ENCODE assay signal across 21 cellular contexts in the genomic region with DNA sequence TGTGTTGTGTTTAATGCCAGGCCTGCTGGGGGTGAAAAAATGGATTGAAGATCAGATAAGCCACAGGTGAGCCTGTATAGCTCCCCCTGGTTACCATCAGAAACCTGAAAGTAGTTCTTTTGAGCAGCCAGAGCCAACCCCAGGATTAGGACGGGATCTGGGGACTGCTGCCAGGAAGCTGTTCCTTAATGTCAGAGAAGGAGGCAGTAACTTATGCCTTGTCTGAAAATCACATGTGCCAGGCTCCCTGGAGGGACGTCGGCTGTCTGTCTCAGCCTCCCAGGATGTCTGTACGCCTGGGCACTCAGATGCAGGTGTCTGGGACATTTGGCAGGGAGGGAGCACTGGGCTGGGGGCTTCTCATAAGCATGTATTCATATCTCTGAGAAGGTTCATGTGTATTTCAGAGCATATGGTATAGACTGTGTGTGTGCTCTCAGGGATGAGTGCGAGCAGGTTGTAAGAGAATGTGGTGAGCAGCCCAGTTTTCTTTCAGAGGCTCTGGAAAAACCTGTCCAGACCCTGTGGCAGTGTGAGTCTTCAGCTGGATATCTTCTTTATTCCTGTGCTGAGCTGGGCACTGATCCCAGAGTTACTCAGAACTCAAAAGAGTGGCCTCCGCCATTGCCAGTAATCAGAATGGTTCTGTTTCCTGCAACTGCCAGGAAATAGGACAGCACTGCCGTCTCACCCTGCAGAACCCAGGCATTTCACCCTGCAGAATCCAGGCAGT. TPM values are rescaled to one million over a fixed set of nuclear protein-coding genes. Genes with fewer than 3 reads are reported as not detected.
A peak's percentile ranks its signal among the peaks of the same experiment; 100 is the strongest.
DNase-seq lines count a peak whose midpoint lies in the region; ATAC-seq and TF ChIP-seq lines count a peak whose summit lies in the region.
"Had no signal": no experiment of that assay in that cellular context is flagged by ENCODE, and none has a peak within 500 bp of the region (broad histone marks: within the 10 kb centered on the region; RNA-seq: fewer than 3 reads in every experiment).

No MANE protein-coding gene starts in this region.

- CTCF ChIA-PET in activated CD8-positive, alpha-beta memory T cell treated with anti-CD3 and anti-CD28 coated beads, Interleukin-2, amount 10 ng/mL, durations not matched to agents 7 days and 5 days (lab: Charles Lee), result no interaction called here

- 35% methylated on average over 7 of the region's 7 CpGs for WGBS in right cardiac atrium

- H3K27ac ChIP-seq in dorsolateral prefrontal cortex, result peak overlapping the region in 31 of 59 donors; percentile 8 to 85 (median 51)
- H3K27ac ChIP-seq in right cardiac atrium (ENCODE audit: low read length), result no peak overlapping the region
- H3K27ac ChIP-seq: A549 had no signal

- H3K27me3 ChIP-seq in dorsolateral prefrontal cortex (peaks cover 0 to 40% (median 12%) of the 10 kb centered on the region in 45 donors), right cardiac atrium (ENCODE audit: control insufficient read depth, insufficient read depth) (no peaks in the 10 kb centered on the region)

- no peaks in the 10 kb centered on the region for H3K36me3 Mint-ChIP-seq in activated CD8-positive, alpha-beta memory T cell treated with anti-CD3 and anti-CD28 coated beads, Interleukin-2, amount 10 ng/mL, durations not matched to agents 7 days and 5 days

- no peaks in the 10 kb centered on the region for H3K9me3 ChIP-seq in right cardiac atrium (ENCODE audit: control insufficient read depth, low read length)
- H3K9me3 ChIP-seq: A549 had no signal

- peaks cover 49% of the 10 kb centered on the region for H3K27me3 Mint-ChIP-seq in activated CD8-positive, alpha-beta memory T cell treated with anti-CD3 and anti-CD28 coated beads, Interleukin-2, amount 10 ng/mL, durations not matched to agents 7 days and 5 days

- H3K4me3 ChIP-seq in dorsolateral prefrontal cortex (peak overlapping the region in 40 of 59 donors; percentile 0 to 68 (median 52)), right cardiac atrium (ENCODE audit: low read length) (no peak overlapping the region)
- H3K4me3 ChIP-seq: A549 had no signal

- ATAC-seq in Right ventricle myocardium inferior (peak; percentile 21), right cardiac atrium (peak in 1 of 2 donors; percentile 17), GM18511 (IDR thresholded peaks at IDR 0.05; ENCODE audit: unreplicated experiment) (no peak), HG03175 (IDR thresholded peaks at IDR 0.05; ENCODE audit: unreplicated experiment) (no peak)
- ATAC-seq in activated CD8-positive, alpha-beta memory T cell treated with anti-CD3 and anti-CD28 coated beads, Interleukin-2, amount 10 ng/mL, durations not matched to agents 7 days and 5 days, result no peak
- ATAC-seq: A549; activated CD4-positive, CD25-positive, alpha-beta regulatory T cell treated with anti-CD3 and anti-CD28 coated beads, Interleukin-2, amount 50 U/mL, for 24 hours had no signal

- intact Hi-C loops in Right ventricle myocardium inferior (cut with DNase I), result no loop called here
- intact Hi-C loops in cardiac septum (cut with DNase I), result no loop called here
- intact Hi-C loops in dorsolateral prefrontal cortex (cut with DNase I), result no loop called here
- intact Hi-C loops in right cardiac atrium (cut with DNase I), result no loop called here

- H3K4me1 Mint-ChIP-seq in activated CD8-positive, alpha-beta memory T cell treated with anti-CD3 and anti-CD28 coated beads, Interleukin-2, amount 10 ng/mL, durations not matched to agents 7 days and 5 days, result peaks cover 4% of the 10 kb centered on the region

- no peak overlapping the region for H3K4me3 Mint-ChIP-seq in activated CD8-positive, alpha-beta memory T cell treated with anti-CD3 and anti-CD28 coated beads, Interleukin-2, amount 10 ng/mL, durations not matched to agents 7 days and 5 days
- H3K4me3 Mint-ChIP-seq: stimulated activated naive CD8-positive, alpha-beta T cell treated with anti-CD3 and anti-CD28 coated beads, Interleukin-15, Interleukin-2, amounts not matched to agents 100 ng/mL and 50 ng/mL, for 24 hours had no signal

- no peak for TF ChIP-seq CTCF in dorsolateral prefrontal cortex (IDR thresholded peaks at IDR 0.05 in 54 of 56, conservative IDR thresholded peaks at IDR 0.05 in 2 of 56; ENCODE audit: low read depth in 1 of 56, partially characterized antibody in 56 of 56)

- H3K27ac Mint-ChIP-seq in activated CD8-positive, alpha-beta memory T cell treated with anti-CD3 and anti-CD28 coated beads, Interleukin-2, amount 10 ng/mL, durations not matched to agents 7 days and 5 days, result no peak overlapping the region
- H3K27ac Mint-ChIP-seq: stimulated activated naive CD8-positive, alpha-beta T cell treated with anti-CD3 and anti-CD28 coated beads, Interleukin-15, Interleukin-2, amounts not matched to agents 100 ng/mL and 50 ng/mL, for 24 hours had no signal

- H3K4me1 ChIP-seq in right cardiac atrium (ENCODE audit: control insufficient read depth, insufficient read depth, low read length), result peaks cover 8% of the 10 kb centered on the region

- no peak for DNase-seq in Right ventricle myocardium inferior (ENCODE audit: missing footprints)
- DNase-seq in cardiac septum (ENCODE audit: low spot score), result no peak
- peak in 6 of 10 donors; percentile 36 to 69 (median 46) for DNase-seq in dorsolateral prefrontal cortex
- DNase-seq in right cardiac atrium, result peak in 2 of 3 donors; percentile 55 to 61
- DNase-seq in activated CD4-positive, alpha-beta T cell treated with anti-CD3 and anti-CD28 coated beads for 4 hours, result no peak
- DNase-seq in activated CD8-positive, alpha-beta memory T cell treated with anti-CD3 and anti-CD28 coated beads, Interleukin-2, amount 10 ng/mL, durations not matched to agents 7 days and 5 days, result no peak
- DNase-seq: activated gamma-delta T cell treated with Interleukin-2 at 50 U/mL for 16 hours, GOT3, kidney, NCI-H1417, NCI-H2227 treated with DMSO at 0.1 percent for 48 hours, retina, SHP77, T-helper 1 cell had no signal

- H3K9me3 Mint-ChIP-seq in activated CD8-positive, alpha-beta memory T cell treated with anti-CD3 and anti-CD28 coated beads, Interleukin-2, amount 10 ng/mL, durations not matched to agents 7 days and 5 days (ENCODE audit: low read depth), result no peaks in the 10 kb centered on the region
- H3K9me3 Mint-ChIP-seq: neural crest cell; stimulated activated naive CD8-positive, alpha-beta T cell treated with anti-CD3 and anti-CD28 coated beads, Interleukin-15, Interleukin-2, amounts not matched to agents 100 ng/mL and 50 ng/mL, for 24 hours had no signal

RNA-seq across cellular contexts. Expression of gene FAM43B, which starts 2.8 kb away (rescaled TPM):
- total RNA-seq in Right ventricle myocardium inferior, result 4.5 TPM
- 3.9 TPM for total RNA-seq in cardiac septum
- 10 to 100 TPM in 95 of 120 experiments, 1 to 10 TPM in 25; 6.2 to 32.7 (median 12.3) TPM for total RNA-seq in dorsolateral prefrontal cortex
- 1 to 10 TPM; 1.6 to 3.6 (median 2.7) TPM for total RNA-seq in right cardiac atrium
- 1.3 TPM for polyA plus RNA-seq in right cardiac atrium
- not detected for total RNA-seq in activated CD8-positive, alpha-beta memory T cell treated with anti-CD3 and anti-CD28 coated beads, Interleukin-2, amount 10 ng/mL, durations not matched to agents 7 days and 5 days
- total RNA-seq: endothelial cell of umbilical vein had no signal
- polyA plus RNA-seq: endothelial cell of umbilical vein had no signal

RNA-seq across cellular contexts. Expression of gene CDA, which starts 33.7 kb away (rescaled TPM):
- total RNA-seq in Right ventricle myocardium inferior (3.2 TPM), cardiac septum (4.0 TPM), dorsolateral prefrontal cortex (10 to 100 TPM in 1 of 120 experiments, 1 to 10 TPM in 102, under 1 TPM in 12, not detected in 5; 0.49 to 10.9 (median 2.5) TPM), right cardiac atrium (1 to 10 TPM; 2.2 to 3.6 (median 2.4) TPM)
- polyA plus RNA-seq in right cardiac atrium, result 6.7 TPM
- total RNA-seq in activated CD8-positive, alpha-beta memory T cell treated with anti-CD3 and anti-CD28 coated beads, Interleukin-2, amount 10 ng/mL, durations not matched to agents 7 days and 5 days, result not detected
- total RNA-seq: neural crest cell had no signal

RNA-seq across cellular contexts. Expression of gene MUL1, which starts 47.2 kb away (rescaled TPM):
- total RNA-seq in Right ventricle myocardium inferior (44.6 TPM), cardiac septum (35.1 TPM), dorsolateral prefrontal cortex (10 to 100 TPM; 16.4 to 29.4 (median 23.6) TPM), right cardiac atrium (10 to 100 TPM; 29.9 to 42.1 (median 38.7) TPM)
- 22.1 TPM for polyA plus RNA-seq in right cardiac atrium
- 10 to 100 TPM; 14.9 to 19.5 TPM for total RNA-seq in activated CD8-positive, alpha-beta memory T cell treated with anti-CD3 and anti-CD28 coated beads, Interleukin-2, amount 10 ng/mL, durations not matched to agents 7 days and 5 days

Comparison
In these comparisons a context has a peak if more than half of its experiments do, and no peak if none do; other contexts are left out.
1. DNase-seq: peak in dorsolateral prefrontal cortex (6 of 10) and right cardiac atrium (2 of 3); none in Right ventricle myocardium inferior (single experiment), cardiac septum (single experiment), activated CD4-positive, alpha-beta T cell treated with anti-CD3 and anti-CD28 coated beads for 4 hours (0 of 2) and activated CD8-positive, alpha-beta memory T cell treated with anti-CD3 and anti-CD28 coated beads, Interleukin-2, amount 10 ng/mL, durations not matched to agents 7 days and 5 days (single experiment).